Comparison of ENCODE assay signal across 12 cellular contexts in genomic region chr1:222794656-222795474, GRCh38. TPM values are rescaled to one million over a fixed set of nuclear protein-coding genes. Genes with fewer than 3 reads are reported as not detected.
DNase-seq lines count a peak whose midpoint lies in the region; ATAC-seq, FAIRE-seq and TF ChIP-seq lines count a peak whose summit lies in the region.
"Had no signal": no experiment of that assay in that cellular context is flagged by ENCODE, and none has a peak within 500 bp of the region (broad histone marks: within the 10 kb centered on the region; RNA-seq: fewer than 3 reads in every experiment).

No MANE protein-coding gene starts in this region.

- no peak for DNase-seq in natural killer cell treated with Interleukin-12 subunit alpha and Interleukin-12 subunit beta and Interleukin-15 and Interleukin-18, amount 100 ng/mL, for 72 hours (ENCODE audit: low spot score)
- DNase-seq in natural killer cell (no peak), SJCRH30 (peak; percentile 48 to 64), keratinocyte (ENCODE audit: low read depth, low spot score) (no peak), germinal center (ENCODE audit: low spot score) (no peak), GDM1 (lab: John Stamatoyannopoulos, UW) (no peak), AG20443 (ENCODE audit: low spot score) (no peak)
- DNase-seq in activated CD4-positive, alpha-beta T cell treated with anti-CD3 and anti-CD28 coated beads, Interleukin-2, amount 10 ng/mL, durations not matched to agents 7 days and 5 days: no peak
- DNase-seq: activated effector memory CD4-positive, alpha-beta T cell treated with anti-CD3 and anti-CD28 coated beads, Interleukin-2, amount 50 U/mL, for 16 hours; CD8-positive, alpha-beta T cell; MG63; naive thymus-derived CD4-positive, alpha-beta T cell had no signal

- no peak overlapping the region for H3K4me3 Mint-ChIP-seq in natural killer cell treated with Interleukin-12 subunit alpha and Interleukin-12 subunit beta and Interleukin-15 and Interleukin-18, amount 100 ng/mL, for 72 hours
- H3K4me3 Mint-ChIP-seq in natural killer cell: no peak overlapping the region
- no peak overlapping the region for H3K4me3 Mint-ChIP-seq in activated CD4-positive, alpha-beta T cell treated with anti-CD3 and anti-CD28 coated beads, Interleukin-2, amount 10 ng/mL, durations not matched to agents 7 days and 5 days
- H3K4me3 Mint-ChIP-seq: CD8-positive, alpha-beta T cell; naive thymus-derived CD4-positive, alpha-beta T cell had no signal

- no peaks in the 10 kb centered on the region for H3K4me1 Mint-ChIP-seq in natural killer cell treated with Interleukin-12 subunit alpha and Interleukin-12 subunit beta and Interleukin-15 and Interleukin-18, amount 100 ng/mL, for 72 hours (ENCODE audit: low read depth in 2 of 2)
- no peaks in the 10 kb centered on the region for H3K4me1 Mint-ChIP-seq in natural killer cell
- H3K4me1 Mint-ChIP-seq in activated CD4-positive, alpha-beta T cell treated with anti-CD3 and anti-CD28 coated beads, Interleukin-2, amount 10 ng/mL, durations not matched to agents 7 days and 5 days: peaks cover 31% of the 10 kb centered on the region

- no peaks in the 10 kb centered on the region for H3K9me3 Mint-ChIP-seq in natural killer cell treated with Interleukin-12 subunit alpha and Interleukin-12 subunit beta and Interleukin-15 and Interleukin-18, amount 100 ng/mL, for 72 hours
- H3K9me3 Mint-ChIP-seq in natural killer cell: no peaks in the 10 kb centered on the region
- peaks cover 6% of the 10 kb centered on the region for H3K9me3 Mint-ChIP-seq in activated CD4-positive, alpha-beta T cell treated with anti-CD3 and anti-CD28 coated beads, Interleukin-2, amount 10 ng/mL, durations not matched to agents 7 days and 5 days
- H3K9me3 Mint-ChIP-seq: CD8-positive, alpha-beta T cell had no signal

- POLR2A ChIA-PET in activated CD4-positive, alpha-beta T cell treated with anti-CD3 and anti-CD28 coated beads, Interleukin-2, amount 10 ng/mL, durations not matched to agents 7 days and 5 days (lab: Charles Lee): no interaction called here

- ATAC-seq in natural killer cell treated with Interleukin-12 subunit alpha and Interleukin-12 subunit beta and Interleukin-15 and Interleukin-18, amount 100 ng/mL, for 72 hours: peak; percentile 17 to 60
- ATAC-seq in natural killer cell: no peak
- ATAC-seq: CD8-positive, alpha-beta T cell; naive thymus-derived CD4-positive, alpha-beta T cell had no signal

- no peak for FAIRE-seq in keratinocyte (lab: Jason Lieb, UNC)

- dilution Hi-C loops in keratinocyte (cut with MboI; ENCODE audit: extremely low pct_ligation_motif_present, low sequenced_read_pairs): loop anchor here (25.0 kb wide), 1 partner anchor 292 kb away; no protein-coding TSS in a partner anchor

- CTCF ChIA-PET in activated CD4-positive, alpha-beta T cell treated with anti-CD3 and anti-CD28 coated beads, Interleukin-2, amount 10 ng/mL, durations not matched to agents 7 days and 5 days (lab: Charles Lee): interaction anchor here (1.1 kb wide), 1 partner anchor 160 kb away, joined by 4 read pairs; no protein-coding TSS in a partner anchor

- H3K9me1 ChIP-seq in keratinocyte (ENCODE audit: control insufficient read depth, extremely low read depth, insufficient read depth, low read length): no peaks in the 10 kb centered on the region

- no peak overlapping the region for H3K9ac ChIP-seq in keratinocyte (ENCODE audit: control insufficient read depth, extremely low read depth, insufficient read depth, low read length)

- intact Hi-C loops in natural killer cell (cut with micrococcal nuclease): no loop called here

- H3K27me3 ChIP-seq in SJCRH30 (no peaks in the 10 kb centered on the region), keratinocyte (ENCODE audit: control insufficient read depth, extremely low read depth, insufficient read depth, low read length) (no peaks in the 10 kb centered on the region)
- H3K27me3 ChIP-seq: MG63 had no signal

- no peaks in the 10 kb centered on the region for H3K36me3 Mint-ChIP-seq in natural killer cell treated with Interleukin-12 subunit alpha and Interleukin-12 subunit beta and Interleukin-15 and Interleukin-18, amount 100 ng/mL, for 72 hours
- H3K36me3 Mint-ChIP-seq in natural killer cell: no peaks in the 10 kb centered on the region
- H3K36me3 Mint-ChIP-seq in activated CD4-positive, alpha-beta T cell treated with anti-CD3 and anti-CD28 coated beads, Interleukin-2, amount 10 ng/mL, durations not matched to agents 7 days and 5 days (ENCODE audit: low read depth): no peaks in the 10 kb centered on the region
- H3K36me3 Mint-ChIP-seq: CD8-positive, alpha-beta T cell; naive thymus-derived CD4-positive, alpha-beta T cell had no signal

- H2AFZ ChIP-seq in keratinocyte (ENCODE audit: control insufficient read depth, low read length): no peak overlapping the region

- no peak for TF ChIP-seq CTCF in natural killer cell (IDR thresholded peaks at IDR 0.05)
- peak in 2 of 3 experiments; percentile 40 to 54 for TF ChIP-seq CTCF in keratinocyte (optimal IDR thresholded peaks at IDR 0.05 in 1 of 3, IDR thresholded peaks at IDR 0.05 in 1 of 3, conservative IDR thresholded peaks at IDR 0.05 in 1 of 3; ENCODE audit: extremely low read depth in 1 of 3, insufficient read depth in 2 of 3, low read length in 3 of 3)

- no peaks in the 10 kb centered on the region for H3K9me3 ChIP-seq in SJCRH30 (replicated peaks)
- H3K9me3 ChIP-seq in keratinocyte (ENCODE audit: control insufficient read depth, low read depth, low read length): no peaks in the 10 kb centered on the region
- H3K9me3 ChIP-seq: MG63 had no signal

- no peaks in the 10 kb centered on the region for H3K4me1 ChIP-seq in SJCRH30
- H3K4me1 ChIP-seq in keratinocyte (ENCODE audit: control insufficient read depth, extremely low read depth, insufficient read depth, low read length): no peaks in the 10 kb centered on the region

- no peak overlapping the region for H3K4me2 ChIP-seq in keratinocyte (ENCODE audit: control insufficient read depth, extremely low read depth, insufficient read depth, low read depth, low read length)

- peaks cover 0 to 3% of the 10 kb centered on the region in 2 donors for H3K27me3 Mint-ChIP-seq in natural killer cell treated with Interleukin-12 subunit alpha and Interleukin-12 subunit beta and Interleukin-15 and Interleukin-18, amount 100 ng/mL, for 72 hours
- peaks cover 0 to 4% of the 10 kb centered on the region in 2 donors for H3K27me3 Mint-ChIP-seq in natural killer cell (ENCODE audit: low read depth in 2 of 2)
- H3K27me3 Mint-ChIP-seq in activated CD4-positive, alpha-beta T cell treated with anti-CD3 and anti-CD28 coated beads, Interleukin-2, amount 10 ng/mL, durations not matched to agents 7 days and 5 days: no peaks in the 10 kb centered on the region

- H3K27ac Mint-ChIP-seq in natural killer cell treated with Interleukin-12 subunit alpha and Interleukin-12 subunit beta and Interleukin-15 and Interleukin-18, amount 100 ng/mL, for 72 hours: no peak overlapping the region
- no peak overlapping the region for H3K27ac Mint-ChIP-seq in natural killer cell
- H3K27ac Mint-ChIP-seq in activated CD4-positive, alpha-beta T cell treated with anti-CD3 and anti-CD28 coated beads, Interleukin-2, amount 10 ng/mL, durations not matched to agents 7 days and 5 days: no peak overlapping the region
- H3K27ac Mint-ChIP-seq: CD8-positive, alpha-beta T cell; naive thymus-derived CD4-positive, alpha-beta T cell had no signal

- H4K20me1 ChIP-seq in keratinocyte (ENCODE audit: control insufficient read depth, extremely low read depth, insufficient read depth, low read length): no peaks in the 10 kb centered on the region

- H3K4me3 ChIP-seq in SJCRH30: no peak overlapping the region
- no peak overlapping the region for H3K4me3 ChIP-seq in keratinocyte (ENCODE audit: control insufficient read depth in 2 of 3, extremely low read depth in 1 of 3, insufficient read depth in 2 of 3, low read depth in 1 of 3, low read length in 3 of 3)
- H3K4me3 ChIP-seq: MG63 had no signal

- H3K27ac ChIP-seq in SJCRH30 (no peak overlapping the region), keratinocyte (ENCODE audit: control insufficient read depth, insufficient read depth, low read length) (no peak overlapping the region)

- H3K36me3 ChIP-seq in SJCRH30: no peaks in the 10 kb centered on the region
- H3K36me3 ChIP-seq in keratinocyte (ENCODE audit: control insufficient read depth in 2 of 2, extremely low read depth in 1 of 2, insufficient read depth in 2 of 2, low read length in 2 of 2): no peaks in the 10 kb centered on the region
- H3K36me3 ChIP-seq: MG63 had no signal

- H3K79me2 ChIP-seq in keratinocyte (ENCODE audit: control insufficient read depth, insufficient read depth, low read length): no peaks in the 10 kb centered on the region

RNA-seq across cellular contexts. Expression of gene DISP1, which starts 20.0 kb away (rescaled TPM):
- 1 to 10 TPM; 2.2 to 2.9 TPM for total RNA-seq in natural killer cell treated with Interleukin-12 subunit alpha and Interleukin-12 subunit beta and Interleukin-15 and Interleukin-18, amount 100 ng/mL, for 72 hours
- total RNA-seq in natural killer cell: 1 to 10 TPM; 3.7 to 6.0 (median 4.8) TPM
- 23.4 and 24.6 TPM in 2 replicates for total RNA-seq in SJCRH30 (2014; rRNA removed; shearing (Covaris generic))
- 1.0 to 1.9 TPM (median 1.3 TPM) in 3 replicates for polyA plus RNA-seq in keratinocyte
- polyA plus RNA-seq in keratinocyte (2011; ENCODE audit: low read depth): 1.8 TPM
- polyA plus RNA-seq in keratinocyte (2011; cell fraction: cytosol; rRNA removed): 0.45 and 1.3 TPM in 2 replicates
- 3.7 and 4.0 TPM in 2 replicates for polyA plus RNA-seq in keratinocyte (2011; cell fraction: nucleus; rRNA removed)
- polyA plus RNA-seq in keratinocyte (2012; ENCODE audit: low replicate concordance): 0.73 and 1.2 TPM in 2 replicates
- polyA minus RNA-seq in keratinocyte: 1.8 to 14.1 TPM (median 11.4 TPM) in 3 replicates
- 1.3 TPM for polyA minus RNA-seq in keratinocyte (2011; cell fraction: cytosol; rRNA and poly(A)+ RNA removed)
- polyA minus RNA-seq in keratinocyte (2011; cell fraction: nucleus; rRNA and poly(A)+ RNA removed): 6.9 and 8.9 TPM in 2 replicates
- total RNA-seq in activated CD4-positive, alpha-beta T cell treated with anti-CD3 and anti-CD28 coated beads, Interleukin-2, amount 10 ng/mL, durations not matched to agents 7 days and 5 days: 1 to 10 TPM; 2.3 to 2.9 TPM

RNA-seq across cellular contexts. Expression of gene FAM177B, which starts 57.9 kb away (rescaled TPM):
- total RNA-seq in natural killer cell treated with Interleukin-12 subunit alpha and Interleukin-12 subunit beta and Interleukin-15 and Interleukin-18, amount 100 ng/mL, for 72 hours: under 1 TPM in 1 of 2 donors, not detected in 1; 0.98 TPM
- total RNA-seq in natural killer cell: not detected
- not detected in 2 replicates for total RNA-seq in SJCRH30 (2014; rRNA removed; shearing (Covaris generic))
- not detected in 3 replicates for polyA plus RNA-seq in keratinocyte
- polyA plus RNA-seq in keratinocyte (2011; ENCODE audit: low read depth): not detected
- not detected in 2 replicates for polyA plus RNA-seq in keratinocyte (2011; cell fraction: cytosol; rRNA removed)
- not detected in 2 replicates for polyA plus RNA-seq in keratinocyte (2011; cell fraction: nucleus; rRNA removed)
- 0.16 TPM in 1 of 2 replicates, not detected in the other for polyA plus RNA-seq in keratinocyte (2012; ENCODE audit: low replicate concordance)
- polyA minus RNA-seq in keratinocyte: 0.59 TPM in 1 of 3 replicates, not detected in the others
- not detected for polyA minus RNA-seq in keratinocyte (2011; cell fraction: cytosol; rRNA and poly(A)+ RNA removed)
- not detected in 2 replicates for polyA minus RNA-seq in keratinocyte (2011; cell fraction: nucleus; rRNA and poly(A)+ RNA removed)
- under 1 TPM in 1 of 2 experiments, not detected in 1; 0.60 TPM for total RNA-seq in activated CD4-positive, alpha-beta T cell treated with anti-CD3 and anti-CD28 coated beads, Interleukin-2, amount 10 ng/mL, durations not matched to agents 7 days and 5 days
- total RNA-seq: CD8-positive, alpha-beta T cell; naive thymus-derived CD4-positive, alpha-beta T cell had no signal
- polyA plus RNA-seq: naive thymus-derived CD4-positive, alpha-beta T cell had no signal

Comparison
In these comparisons a context has a peak if more than half of its experiments do, and no peak if none do; other contexts are left out.
1. ATAC-seq: peak in natural killer cell treated with Interleukin-12 subunit alpha and Interleukin-12 subunit beta and Interleukin-15 and Interleukin-18, amount 100 ng/mL, for 72 hours (2 of 2); none in natural killer cell (0 of 3).
2. DNase-seq: peak in SJCRH30 (2 of 2); none in natural killer cell treated with Interleukin-12 subunit alpha and Interleukin-12 subunit beta and Interleukin-15 and Interleukin-18, amount 100 ng/mL, for 72 hours (single experiment), natural killer cell (single experiment), keratinocyte (single experiment), germinal center (single experiment), GDM1 (single experiment), activated CD4-positive, alpha-beta T cell treated with anti-CD3 and anti-CD28 coated beads, Interleukin-2, amount 10 ng/mL, durations not matched to agents 7 days and 5 days (single experiment) and AG20443 (single experiment).